8 cellular contexts compared by ENCODE assay signal in the genomic region with DNA sequence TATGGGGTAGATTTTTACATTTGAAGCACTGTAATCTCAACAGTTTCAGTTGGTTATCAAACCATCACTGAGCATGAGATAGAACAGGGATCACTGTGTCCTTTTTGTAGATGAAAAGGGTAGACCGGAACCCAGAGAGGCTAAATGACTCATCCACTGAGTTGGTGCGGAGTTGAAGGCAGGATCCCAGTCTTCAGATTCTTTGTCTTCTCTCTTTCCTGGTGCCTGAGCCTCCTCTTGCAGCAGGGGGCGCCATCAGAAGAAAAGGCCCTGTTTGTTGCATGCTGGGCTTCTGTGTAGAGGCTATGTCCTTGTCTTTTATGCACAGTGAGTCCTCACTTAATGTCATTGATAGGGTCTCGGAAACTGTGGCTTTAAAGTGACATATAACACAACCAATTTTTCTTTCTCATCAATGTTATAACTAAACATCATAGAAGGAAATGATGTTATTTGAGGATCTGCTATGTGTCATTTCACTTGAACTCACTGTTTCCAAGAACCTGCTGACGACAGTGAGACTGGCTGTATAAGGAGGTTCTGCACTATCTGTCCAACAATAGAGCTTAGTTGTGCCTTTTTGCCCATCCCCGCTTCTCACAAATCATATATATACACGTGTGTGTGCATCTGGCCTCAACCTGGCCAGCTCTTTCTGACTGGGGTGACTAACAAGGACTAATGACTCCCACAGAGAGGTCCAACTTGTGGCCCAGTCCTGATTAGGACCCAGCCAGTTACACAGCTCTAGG. TPM values are rescaled to one million over a fixed set of nuclear protein-coding genes. Genes with fewer than 3 reads are reported as not detected.
A peak's percentile ranks its signal among the peaks of the same experiment; 100 is the strongest.
DNase-seq lines count a peak whose midpoint lies in the region; ATAC-seq and TF ChIP-seq lines count a peak whose summit lies in the region.
"Had no signal": no experiment of that assay in that cellular context is flagged by ENCODE, and none has a peak within 500 bp of the region (broad histone marks: within the 10 kb centered on the region; RNA-seq: fewer than 3 reads in every experiment).

No MANE protein-coding gene starts in this region.

- H3K36me3 ChIP-seq in kidney epithelial cell (ENCODE audit: control insufficient read depth, insufficient read depth, low read length) = peaks cover 3% of the 10 kb centered on the region

- peak; percentile 18 for DNase-seq in GM12864 (ENCODE audit: low read depth)
- DNase-seq in T follicular helper cell (ENCODE audit: low read depth) = peak; percentile 46
- DNase-seq in activated naive CD8-positive, alpha-beta T cell treated with anti-CD3 and anti-CD28 coated beads, Interleukin-2, amount 50 U/mL, for 16 hours (ENCODE audit: low read depth, low spot score) = peak; percentile 29
- DNase-seq in kidney epithelial cell (ENCODE audit: low read depth) = no peak
- DNase-seq in stimulated activated CD8-positive, alpha-beta memory T cell treated with anti-CD3 and anti-CD28 coated beads, Interleukin-2, amount 100 ng/mL, for 1 hour (ENCODE audit: low read depth in 2 of 2) = peak; percentile 26 to 47
- no peak for DNase-seq in NCI-H2029 treated with DMSO at 0.1 percent for 48 hours (lab: John Stamatoyannopoulos, UW)

- H3K4me3 ChIP-seq in GM12864 (ENCODE audit: low read depth, low read length) = no peak overlapping the region
- no peak overlapping the region for H3K4me3 ChIP-seq in kidney epithelial cell (ENCODE audit: low read depth, low read length)
- H3K4me3 ChIP-seq: gastrocnemius medialis had no signal

- no peaks in the 10 kb centered on the region for H3K27me3 ChIP-seq in kidney epithelial cell (ENCODE audit: control insufficient read depth, insufficient read depth, low read length)
- H3K27me3 ChIP-seq: gastrocnemius medialis had no signal

- ATAC-seq in HG03469 (IDR thresholded peaks at IDR 0.05; ENCODE audit: unreplicated experiment) = peak; percentile 54

- peak; percentile 79 for TF ChIP-seq CTCF in GM12864 (IDR thresholded peaks at IDR 0.05; ENCODE audit: low read depth, low read length, missing control alignments)
- TF ChIP-seq CTCF in kidney epithelial cell (IDR thresholded peaks at IDR 0.05; ENCODE audit: insufficient read depth, low read length, poor library complexity, severe bottlenecking) = peak; percentile 72

RNA-seq across cellular contexts. Expression of gene ZNF282, which starts 14.3 kb away (rescaled TPM):
- 32.0 and 32.3 TPM in 2 replicates for total RNA-seq in kidney epithelial cell

RNA-seq across cellular contexts. Expression of gene ZNF212, which starts 29.8 kb away (rescaled TPM):
- total RNA-seq in kidney epithelial cell = 6.7 and 8.7 TPM in 2 replicates

RNA-seq across cellular contexts. Expression of gene ZNF783, which starts 52.3 kb away (rescaled TPM):
- total RNA-seq in kidney epithelial cell = 10.4 and 11.3 TPM in 2 replicates

Comparison
In these comparisons a context has a peak if more than half of its experiments do, and no peak if none do; other contexts are left out.
1. DNase-seq: peak in GM12864 (single experiment), T follicular helper cell (single experiment), activated naive CD8-positive, alpha-beta T cell treated with anti-CD3 and anti-CD28 coated beads, Interleukin-2, amount 50 U/mL, for 16 hours (single experiment) and stimulated activated CD8-positive, alpha-beta memory T cell treated with anti-CD3 and anti-CD28 coated beads, Interleukin-2, amount 100 ng/mL, for 1 hour (2 of 2); none in kidney epithelial cell (single experiment) and NCI-H2029 treated with DMSO at 0.1 percent for 48 hours (single experiment).